Comparison of ENCODE assay signal across 9 cellular contexts in the genomic region with DNA sequence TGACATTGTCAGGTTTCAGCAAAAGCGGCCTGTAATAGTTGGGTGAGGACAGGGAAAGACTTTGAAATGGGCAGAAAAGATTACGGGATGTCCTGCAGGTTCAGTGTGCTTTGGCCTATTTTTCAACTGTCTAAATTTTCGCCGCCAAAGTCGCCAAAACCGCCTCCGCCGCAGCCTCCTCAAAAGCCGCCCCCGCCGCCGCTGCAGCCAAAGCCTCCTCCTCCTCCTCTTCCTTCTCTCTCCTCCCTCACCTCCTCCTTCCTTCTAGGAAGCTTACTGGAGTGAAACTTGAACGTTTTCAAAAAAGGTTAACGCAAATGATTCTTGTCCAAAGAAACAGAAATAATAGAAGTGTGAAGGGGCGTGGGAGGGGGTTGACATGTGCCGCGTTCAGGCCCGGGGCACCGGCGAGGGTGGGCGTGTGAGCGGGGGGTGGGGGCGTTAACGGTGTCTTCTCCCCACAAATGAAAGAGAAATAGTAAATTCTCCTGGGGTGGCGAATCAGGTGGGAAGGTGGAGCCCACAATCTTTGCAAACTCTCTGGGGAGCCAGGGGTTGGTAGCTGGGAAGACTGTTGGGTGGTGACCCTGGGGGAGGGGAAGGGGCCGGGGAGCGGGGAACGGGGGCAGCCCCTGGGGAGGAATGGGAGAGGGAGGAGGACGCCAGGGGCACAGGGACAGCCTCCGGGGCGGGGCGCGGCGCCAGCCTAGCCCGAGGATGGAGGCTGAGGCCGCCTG. TPM values are rescaled to one million over a fixed set of nuclear protein-coding genes. Genes with fewer than 3 reads are reported as not detected.
DNase-seq lines count a peak whose midpoint lies in the region; ATAC-seq, FAIRE-seq and TF ChIP-seq lines count a peak whose summit lies in the region.
"Not testable (repeated sequence)": the region's sequence is repeated elsewhere in the genome, so short reads cannot be mapped to it uniquely, and the experiment has no call there.
"Had no signal": no experiment of that assay in that cellular context is flagged by ENCODE, and none has a peak within 500 bp of the region (broad histone marks: within the 10 kb centered on the region; RNA-seq: fewer than 3 reads in every experiment).

No MANE protein-coding gene starts in this region.

- H2BK15ac ChIP-seq in mesendoderm (replicated peaks; ENCODE audit: low read depth), result not testable (repeated sequence)

- peak overlapping the region; percentile 34 for H3K56ac ChIP-seq in mesendoderm (ENCODE audit: low read length)

- H3K27ac Mint-ChIP-seq in WTC11 (peak overlapping the region; percentile 49; the same call in 1 of the 2 replicates), brain (peak overlapping the region in 1 of 5 experiments; percentile 81)

- H3K27ac ChIP-seq in KMS-11 (peak overlapping the region; percentile 97), gastrocnemius medialis (peak overlapping the region; percentile 87 to 99 (median 98))
- H3K27ac ChIP-seq in mesendoderm (ENCODE audit: low read depth, low read length), result not testable (repeated sequence)

- H3K9me3 Mint-ChIP-seq in WTC11, brain: not testable (repeated sequence)

- not testable (repeated sequence) for TF ChIP-seq POLR2A in gastrocnemius medialis (IDR thresholded peaks at IDR 0.05)

- H3K36me3 ChIP-seq in KMS-11 (ENCODE audit: insufficient read depth); mesendoderm (ENCODE audit: control insufficient read depth, insufficient read depth, low read length); gastrocnemius medialis: not testable (repeated sequence)

- H3K27me3 ChIP-seq in KMS-11 (ENCODE audit: insufficient read depth, low read depth); mesendoderm (ENCODE audit: insufficient read depth, low read length, poor library complexity); gastrocnemius medialis: not testable (repeated sequence)

- in situ Hi-C loops in gastrocnemius medialis (cut with MboI; ENCODE audit: low sequenced_read_pairs in 4 of 4), result not testable (repeated sequence)

- H3K9me3 ChIP-seq in gastrocnemius medialis, result not testable (repeated sequence)

- not testable (repeated sequence) for H4K20me1 ChIP-seq in KMS-11 (ENCODE audit: insufficient read depth)

- H3K4ac ChIP-seq in mesendoderm (ENCODE audit: low read depth, low read length), result not testable (repeated sequence)

- peak overlapping the region; percentile 30; the same call in 1 of the 2 replicates for H3K9ac ChIP-seq in KMS-11
- not testable (repeated sequence) for H3K9ac ChIP-seq in mesendoderm (ENCODE audit: low read length)

- POLR2A ChIA-PET in WTC11 (lab: Charles Lee), result interaction anchor here (0.7 to 1.1 kb wide), 3 partner anchors 9 to 63 kb away, joined by 3 read pairs; no protein-coding TSS in a partner anchor

- H3K4me1 Mint-ChIP-seq in WTC11 (peaks cover 13% of the 10 kb centered on the region), brain (peaks cover 32% of the 10 kb centered on the region)

- H2AK5ac ChIP-seq in mesendoderm (ENCODE audit: low read length), result not testable (repeated sequence)

- CTCF ChIA-PET in WTC11 (lab: Charles Lee), result interaction anchor here (0.8 to 1.3 kb wide), 6 partner anchors 9 to 491 kb away, joined by 3 to 9 read pairs (median 4); no protein-coding TSS in a partner anchor

- intact Hi-C loops in gastrocnemius medialis (cut with DNase I; ENCODE audit: low total_unique reads), result loop anchor here (5.0 kb wide), 1 partner anchor 57 kb away; no protein-coding TSS in a partner anchor

- not testable (repeated sequence) for H3K18ac ChIP-seq in mesendoderm (ENCODE audit: low read length)

- peak; percentile 51 for DNase-seq in WTC11 (ENCODE audit: low spot score)
- not testable (repeated sequence) for DNase-seq in fibroblast of villous mesenchyme (ENCODE audit: low read depth); mesendoderm
- peak in 1 of 2 donors; percentile 46 for DNase-seq in gastrocnemius medialis

- not testable (repeated sequence) for H4K5ac ChIP-seq in mesendoderm (ENCODE audit: low read length)

- H3K36me3 Mint-ChIP-seq in WTC11, brain: not testable (repeated sequence)

- ATAC-seq in WTC11, result peak; percentile 8
- ATAC-seq in gastrocnemius medialis, result not testable (repeated sequence)

- not testable (repeated sequence) for H3K4me3 ChIP-seq in KMS-11 (IDR thresholded peaks at IDR 0.05; ENCODE audit: insufficient read depth, low read depth, low read length); mesendoderm (ENCODE audit: low read length)
- H3K4me3 ChIP-seq in fibroblast of villous mesenchyme (ENCODE audit: low read depth, low read length), result peak overlapping the region; percentile 58
- peak overlapping the region in 3 of 4 donors; percentile 53 to 84 (median 64) for H3K4me3 ChIP-seq in gastrocnemius medialis

- not testable (repeated sequence) for H3K4me1 ChIP-seq in KMS-11 (ENCODE audit: low read depth, poor library complexity, severe bottlenecking); mesendoderm (ENCODE audit: control insufficient read depth, low read depth, low read length)
- peaks cover 23 to 30% of the 10 kb centered on the region in 2 donors for H3K4me1 ChIP-seq in gastrocnemius medialis

- H3K4me2 ChIP-seq in KMS-11, result peak overlapping the region; percentile 51
- H3K4me2 ChIP-seq in mesendoderm (ENCODE audit: low read length), result not testable (repeated sequence)

- WGBS in mesendoderm (ENCODE audit: extremely low coverage, insufficient coverage, low lambda C conversion rate), result no CpG with 5 or more reads among the region's 36 CpGs

- FAIRE-seq in G401.6 (lab: Jason Lieb, UNC), result peak; percentile 84

- H3K27me3 Mint-ChIP-seq in WTC11 (ENCODE audit: low read depth) (peaks cover 12% of the 10 kb centered on the region), brain (peaks cover 64% of the 10 kb centered on the region)

- TF ChIP-seq CTCF in KMS-11 (conservative IDR thresholded peaks at IDR 0.05; ENCODE audit: low read depth, low read length); WTC11 (IDR thresholded peaks at IDR 0.05); brain (conservative IDR thresholded peaks at IDR 0.05); fibroblast of villous mesenchyme (IDR thresholded peaks at IDR 0.05; ENCODE audit: insufficient read depth, low read depth, low read length); gastrocnemius medialis (IDR thresholded peaks at IDR 0.05 in 4 of 5, conservative IDR thresholded peaks at IDR 0.05 in 1 of 5): not testable (repeated sequence)

- not testable (repeated sequence) for H4K8ac ChIP-seq in mesendoderm (ENCODE audit: low read depth, low read length)

- H2AFZ ChIP-seq in KMS-11 (ENCODE audit: low read depth), result peak overlapping the region; percentile 52; the same call in 1 of the 2 replicates

- not testable (repeated sequence) for H3K23ac ChIP-seq in mesendoderm (ENCODE audit: low read length)

- H3K4me3 Mint-ChIP-seq in WTC11 (peak overlapping the region; percentile 85), brain (peak overlapping the region; percentile 65 to 84 (median 72))

- not testable (repeated sequence) for H3K79me1 ChIP-seq in mesendoderm (ENCODE audit: low read length)

- H2BK120ac ChIP-seq in mesendoderm (ENCODE audit: low read depth, low read length), result not testable (repeated sequence)

- H3K79me2 ChIP-seq in KMS-11 (ENCODE audit: insufficient read depth, low read depth); mesendoderm (ENCODE audit: control insufficient read depth, insufficient read depth, low read length): not testable (repeated sequence)

- H2BK5ac ChIP-seq in mesendoderm (ENCODE audit: low read length), result not testable (repeated sequence)

RNA-seq across cellular contexts. Expression of a gene that starts 6.6 kb away (rescaled TPM):
- total RNA-seq in WTC11 (2021) (not detected in 3 replicates), fibroblast of villous mesenchyme (0.32 TPM in 1 of 2 replicates, not detected in the other), gastrocnemius medialis (1 to 10 TPM; 2.9 to 7.1 (median 3.5) TPM)
- not detected for polyA plus RNA-seq in brain (ENCODE audit: insufficient read depth, low read depth, low replicate concordance)
- polyA plus RNA-seq in mesendoderm (2013, experiment 1 of 2), result 0.07 TPM
- 0.06 TPM for polyA plus RNA-seq in mesendoderm (2013, experiment 2 of 2)
- total RNA-seq: H4, HT-29 had no signal
